In the genomic region with DNA sequence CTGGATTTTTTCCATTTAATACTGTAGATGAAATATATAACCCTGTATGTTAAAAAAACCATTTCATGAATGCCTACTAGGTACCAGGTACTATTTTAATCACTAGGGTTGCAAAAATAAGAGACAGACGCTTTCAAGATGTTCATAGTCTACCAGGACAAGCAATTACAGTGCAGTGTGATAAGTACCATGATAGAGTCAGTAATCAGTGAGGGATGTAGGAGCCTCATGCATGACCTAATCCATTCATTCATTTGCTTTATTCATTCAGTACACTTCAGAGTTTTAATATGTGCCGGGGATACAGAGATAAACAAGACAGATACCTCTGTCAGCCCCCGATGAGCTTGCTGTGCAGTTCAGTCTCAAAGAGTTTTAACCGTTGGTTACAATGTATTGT, we compare ENCODE assay signal across 15 cellular contexts. TPM values are rescaled to one million over a fixed set of nuclear protein-coding genes. Genes with fewer than 3 reads are reported as not detected.
A peak's percentile ranks its signal among the peaks of the same experiment; 100 is the strongest.
DNase-seq lines count a peak whose midpoint lies in the region; ATAC-seq and TF ChIP-seq lines count a peak whose summit lies in the region.
"Had no signal": no experiment of that assay in that cellular context is flagged by ENCODE, and none has a peak within 500 bp of the region (broad histone marks: within the 10 kb centered on the region; RNA-seq: fewer than 3 reads in every experiment).

No MANE protein-coding gene starts in this region.

- no peak overlapping the region for H3K9ac ChIP-seq in SK-N-SH
- H3K9ac ChIP-seq: BLaER1 had no signal

- POLR2A ChIA-PET in SK-N-SH (lab: Yijun Ruan, JAX): no interaction called here

- H3F3A ChIP-seq in SK-N-SH (replicated peaks; ENCODE audit: insufficient read depth): peaks cover 7% of the 10 kb centered on the region

- no peak overlapping the region for H3K4me2 ChIP-seq in SK-N-SH
- H3K4me2 ChIP-seq: BLaER1 had no signal

- H3K36me3 ChIP-seq in SK-N-SH (replicated peaks in 1 of 2; ENCODE audit: control insufficient read depth in 1 of 2, insufficient read depth in 2 of 2, low read length in 1 of 2): no peaks in the 10 kb centered on the region
- no peaks in the 10 kb centered on the region for H3K36me3 ChIP-seq in ectodermal cell (ENCODE audit: control insufficient read depth, insufficient read depth, low read length)
- H3K36me3 ChIP-seq: BLaER1 had no signal

- no peaks in the 10 kb centered on the region for H3K9me3 ChIP-seq in SK-N-SH
- H3K9me3 ChIP-seq in ectodermal cell (ENCODE audit: control insufficient read depth, low read length): no peaks in the 10 kb centered on the region

- WGBS in SK-N-SH (ENCODE audit: low lambda C conversion rate): 65% methylated on average over 4 of the region's 4 CpGs
- 90 to 98% methylated on average over 4 of the region's 4 CpGs for WGBS in ectodermal cell, 2 experiments

- no peaks in the 10 kb centered on the region for H3K27me3 ChIP-seq in SK-N-SH (ENCODE audit: insufficient read depth)
- H3K27me3 ChIP-seq in ectodermal cell (ENCODE audit: control insufficient read depth, insufficient read depth, low read length, poor library complexity, severe bottlenecking): no peaks in the 10 kb centered on the region

- no peak for TF ChIP-seq RAD21 in SK-N-SH (IDR thresholded peaks at IDR 0.05; ENCODE audit: low read length)

- CTCF ChIA-PET in SK-N-SH (lab: Yijun Ruan, JAX): no interaction called here

- no peak overlapping the region for H2AFZ ChIP-seq in SK-N-SH (ENCODE audit: low read depth)

- H3K4me3 ChIP-seq in SK-N-SH (ENCODE audit: low read depth in 2 of 2, low read length in 1 of 2) (no peak overlapping the region), ectodermal cell (ENCODE audit: insufficient read depth, low read depth, low read length) (peak overlapping the region; percentile 1)
- H3K4me3 ChIP-seq: BLaER1, GM12878 had no signal

- TF ChIP-seq EP300 in SK-N-SH (IDR thresholded peaks at IDR 0.05; ENCODE audit: borderline replicate concordance in 1 of 2, low read depth in 1 of 2, low read length in 1 of 2): no peak

- ATAC-seq in SK-N-SH treated with all-trans-retinoic acid at 6 μM for 48 hours (no peak), GM18868 (IDR thresholded peaks at IDR 0.05; ENCODE audit: unreplicated experiment) (no peak)
- ATAC-seq: CD8-positive, alpha-beta T cell; GM12878 had no signal

- H3K27ac ChIP-seq in SK-N-SH (ENCODE audit: low read depth in 2 of 2, low read length in 1 of 2): no peak overlapping the region; a peak in 1 of 4 replicates
- peak overlapping the region; percentile 93 for H3K27ac ChIP-seq in VCaP
- no peak overlapping the region for H3K27ac ChIP-seq in ectodermal cell (ENCODE audit: insufficient read depth, low read depth, low read length, poor library complexity, severe bottlenecking)
- H3K27ac ChIP-seq: BLaER1 had no signal

- peaks cover 17% of the 10 kb centered on the region; the same call in 1 of the 2 replicates for H4K20me1 ChIP-seq in SK-N-SH (ENCODE audit: insufficient read depth)
- H4K20me1 ChIP-seq: BLaER1 had no signal

- TF ChIP-seq CTCF in SK-N-SH (IDR thresholded peaks at IDR 0.05) (no peak), VCaP (conservative IDR thresholded peaks at IDR 0.05) (no peak)

- H3K4me1 ChIP-seq in SK-N-SH (ENCODE audit: control insufficient read depth in 1 of 2, insufficient read depth in 2 of 2, low read depth in 1 of 2, low read length in 1 of 2) (peaks cover 0 to 26% of the 10 kb centered on the region in 2 experiments; a peak in 2 of 4 replicates), ectodermal cell (ENCODE audit: control insufficient read depth, insufficient read depth, low read length) (peaks cover 25% of the 10 kb centered on the region)
- H3K4me1 ChIP-seq: BLaER1 had no signal

- no peaks in the 10 kb centered on the region for H3K9me2 ChIP-seq in SK-N-SH

- DNase-seq in SK-N-SH (peak; percentile 40), NCI-H146 treated with DMSO at 0.1 percent for 48 hours (lab: John Stamatoyannopoulos, UW; ENCODE audit: unreplicated experiment) (no peak), SW480 (ENCODE audit: low spot score) (no peak)
- DNase-seq: 8988T; Calu3; CD8-positive, alpha-beta T cell; DND-41; H9 had no signal

- H3K79me2 ChIP-seq in SK-N-SH (ENCODE audit: insufficient read depth): peaks cover 71% of the 10 kb centered on the region

TF ChIP-seq in SK-N-SH, 30 proteins besides CTCF, POLR2A, EP300 and RAD21:
- peak; percentile 19; the same call in 1 of the 2 replicates for TF ChIP-seq GATA2 (CRISPR knock-in tag; IDR thresholded peaks at IDR 0.05)
- TF ChIP-seq YY1 (IDR thresholded peaks at IDR 0.05; ENCODE audit: low read depth): no peak
- TF ChIP-seq, protein P1, sequence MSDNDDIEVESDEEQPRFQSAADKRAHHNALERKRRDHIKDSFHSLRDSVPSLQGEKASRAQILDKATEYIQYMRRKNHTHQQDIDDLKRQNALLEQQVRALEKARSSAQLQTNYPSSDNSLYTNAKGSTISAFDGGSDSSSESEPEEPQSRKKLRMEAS (IDR thresholded peaks at IDR 0.05; ENCODE audit: low read depth): no peak
- no peak for TF ChIP-seq TCF12 (IDR thresholded peaks at IDR 0.05)
TF ChIP-seq in SK-N-SH: peak in this region for 1.

TF ChIP-seq in SK-N-SH treated with all-trans-retinoic acid at 6 μM for 48 hours, 23 proteins besides CTCF, POLR2A, EP300 and RAD21:
- no peak for TF ChIP-seq ZFP30 (CRISPR knock-in tag; IDR thresholded peaks at IDR 0.05)
- TF ChIP-seq GLIS3 (CRISPR knock-in tag; IDR thresholded peaks at IDR 0.05): no peak
- no peak for TF ChIP-seq ZC3H10 (CRISPR knock-in tag; IDR thresholded peaks at IDR 0.05)
- TF ChIP-seq ZNF565 (CRISPR knock-in tag; conservative IDR thresholded peaks at IDR 0.05; ENCODE audit: low read depth): no peak
- TF ChIP-seq OSR1 (CRISPR knock-in tag; IDR thresholded peaks at IDR 0.05): no peak
- no peak for TF ChIP-seq TOX (CRISPR knock-in tag; IDR thresholded peaks at IDR 0.05; ENCODE audit: borderline replicate concordance)
- no peak for TF ChIP-seq ARNTL (CRISPR knock-in tag; IDR thresholded peaks at IDR 0.05; ENCODE audit: borderline replicate concordance, low read depth)
- TF ChIP-seq SNAI2 (CRISPR knock-in tag; IDR thresholded peaks at IDR 0.05): no peak
- TF ChIP-seq, protein P2, sequence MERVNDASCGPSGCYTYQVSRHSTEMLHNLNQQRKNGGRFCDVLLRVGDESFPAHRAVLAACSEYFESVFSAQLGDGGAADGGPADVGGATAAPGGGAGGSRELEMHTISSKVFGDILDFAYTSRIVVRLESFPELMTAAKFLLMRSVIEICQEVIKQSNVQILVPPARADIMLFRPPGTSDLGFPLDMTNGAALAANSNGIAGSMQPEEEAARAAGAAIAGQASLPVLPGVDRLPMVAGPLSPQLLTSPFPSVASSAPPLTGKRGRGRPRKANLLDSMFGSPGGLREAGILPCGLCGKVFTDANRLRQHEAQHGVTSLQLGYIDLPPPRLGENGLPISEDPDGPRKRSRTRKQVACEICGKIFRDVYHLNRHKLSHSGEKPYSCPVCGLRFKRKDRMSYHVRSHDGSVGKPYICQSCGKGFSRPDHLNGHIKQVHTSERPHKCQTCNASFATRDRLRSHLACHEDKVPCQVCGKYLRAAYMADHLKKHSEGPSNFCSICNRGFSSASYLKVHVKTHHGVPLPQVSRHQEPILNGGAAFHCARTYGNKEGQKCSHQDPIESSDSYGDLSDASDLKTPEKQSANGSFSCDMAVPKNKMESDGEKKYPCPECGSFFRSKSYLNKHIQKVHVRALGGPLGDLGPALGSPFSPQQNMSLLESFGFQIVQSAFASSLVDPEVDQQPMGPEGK (CRISPR knock-in tag; IDR thresholded peaks at IDR 0.05; ENCODE audit: borderline replicate concordance): no peak
- no peak for TF ChIP-seq ZNF70 (CRISPR knock-in tag; IDR thresholded peaks at IDR 0.05)

RNA-seq across cellular contexts. Expression of a gene that starts 3.0 kb away (rescaled TPM):
- polyA plus RNA-seq in SK-N-SH (2012; rRNA removed): 10.4 and 12.8 TPM in 2 replicates
- 14.4 and 14.8 TPM in 2 replicates for polyA plus RNA-seq in SK-N-SH (2012; cell fraction: cytosol; rRNA removed)
- 13.8 and 19.2 TPM in 2 replicates for polyA plus RNA-seq in SK-N-SH (2012; cell fraction: nucleus; rRNA removed)
- 127 TPM for polyA plus RNA-seq in ectodermal cell (2013, experiment 1 of 4)
- polyA plus RNA-seq in ectodermal cell (2013, experiment 2 of 4): 135 TPM
- polyA plus RNA-seq in ectodermal cell (2013, experiment 3 of 4): 89.2 TPM
- polyA plus RNA-seq in ectodermal cell (2013, experiment 4 of 4): 111 TPM
- polyA plus RNA-seq: IgD-negative memory B cell had no signal
